ENCODE assay signal across 2 cellular contexts in genomic region chr6:43276180-43277082, GRCh38.
TF ChIP-seq lines count a peak whose summit lies in the region.

No MANE protein-coding gene starts in this region.

TF ChIP-seq in GM12891, 5 proteins besides CTCF, POLR2A, EP300 and RAD21:
- no peak for TF ChIP-seq TAF1 (IDR thresholded peaks at IDR 0.05; ENCODE audit: low read depth, low read length)
- TF ChIP-seq PAX5 (IDR thresholded peaks at IDR 0.05; ENCODE audit: insufficient read depth, low read length, severe bottlenecking): peak; percentile 24
- no peak for TF ChIP-seq POLR2AphosphoS5 (IDR thresholded peaks at IDR 0.05; ENCODE audit: low read depth, low read length)
TF ChIP-seq in GM12891: peak in this region for 1.

TF ChIP-seq in H1, 55 proteins besides CTCF, POLR2A, EP300 and RAD21:
- TF ChIP-seq HDAC2 (IDR thresholded peaks at IDR 0.05; ENCODE audit: borderline replicate concordance in 1 of 2, low read depth in 2 of 2, low read length in 2 of 2): peak; percentile 75 to 85; a peak in 2 of 4 replicates
- TF ChIP-seq BACH1 (IDR thresholded peaks at IDR 0.05; ENCODE audit: low read length): peak; percentile 81; the same call in 1 of the 2 replicates
- TF ChIP-seq CHD1 (IDR thresholded peaks at IDR 0.05; ENCODE audit: low read depth, low read length): no peak
- TF ChIP-seq ASH2L (IDR thresholded peaks at IDR 0.05; ENCODE audit: low read length): peak; percentile 49
- peak; percentile 59 for TF ChIP-seq EZH2 (IDR thresholded peaks at IDR 0.05; ENCODE audit: low read depth, low read length, severe bottlenecking)
- no peak for TF ChIP-seq SP4 (IDR thresholded peaks at IDR 0.05; ENCODE audit: low read length)
